In the genomic region with DNA sequence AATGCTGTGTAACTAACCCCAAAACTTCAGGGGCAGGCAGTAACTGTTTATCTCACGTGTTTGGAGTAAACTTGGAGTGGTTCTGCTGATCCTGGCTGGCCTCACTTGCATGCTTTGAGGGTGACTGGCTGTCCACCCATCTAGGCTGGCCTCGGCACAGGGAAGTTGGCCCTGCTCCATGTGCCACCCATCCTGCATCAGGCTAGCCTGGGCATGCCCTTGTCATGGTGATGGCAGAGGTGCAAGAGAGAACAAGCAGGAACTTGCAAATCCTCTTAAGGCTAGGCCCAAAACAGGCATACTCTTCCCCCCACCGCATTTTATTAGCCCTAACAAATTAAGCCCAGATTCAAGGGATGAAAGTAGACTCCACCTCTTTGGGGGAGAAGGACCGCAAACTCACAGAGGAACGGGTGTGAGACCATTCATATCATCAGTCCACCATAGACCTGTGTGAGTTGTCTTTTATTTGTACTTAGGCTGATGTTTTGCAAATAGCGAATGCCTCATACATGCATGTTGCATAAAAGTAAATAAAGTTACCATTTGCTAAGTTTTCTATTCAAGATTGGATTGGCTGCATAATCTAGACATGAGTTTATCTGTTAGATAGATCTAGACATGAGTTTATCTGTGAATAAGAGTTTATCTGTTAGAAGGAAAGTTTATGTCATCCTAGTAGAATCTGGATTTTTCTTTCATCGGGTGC, we compare ENCODE assay signal across 10 cellular contexts.
A peak's percentile ranks its signal among the peaks of the same experiment; 100 is the strongest.
DNase-seq lines count a peak whose midpoint lies in the region; ATAC-seq, FAIRE-seq and TF ChIP-seq lines count a peak whose summit lies in the region.
"Had no signal": no experiment of that assay in that cellular context is flagged by ENCODE, and none has a peak within 500 bp of the region (broad histone marks: within the 10 kb centered on the region; RNA-seq: fewer than 3 reads in every experiment).

No MANE protein-coding gene starts in this region.

- peaks cover 0 to 3% of the 10 kb centered on the region in 2 experiments; a peak in 2 of 4 replicates for H3K36me3 ChIP-seq in GM12878 (ENCODE audit: control insufficient read depth in 2 of 2, insufficient read depth in 2 of 2, low read length in 1 of 2)
- H3K36me3 ChIP-seq in mucosa of descending colon (ENCODE audit: low read depth) = no peaks in the 10 kb centered on the region

- TF ChIP-seq CTCF in GM12878 (IDR thresholded peaks at IDR 0.05 in 2 of 3, conservative IDR thresholded peaks at IDR 0.05 in 1 of 3; ENCODE audit: control insufficient read depth in 2 of 3, extremely low read depth in 1 of 3, insufficient read depth in 1 of 3, low read depth in 3 of 3, low read length in 3 of 3) (no peak), mucosa of descending colon (IDR thresholded peaks at IDR 0.05) (no peak)

- no peak; the same call in 1 of the 3 replicates for ATAC-seq in GM12878
- ATAC-seq in mucosa of descending colon = peak; percentile 44
- no peak for ATAC-seq in GM18870 (IDR thresholded peaks at IDR 0.05; ENCODE audit: unreplicated experiment)
- no peak for ATAC-seq in HG02885 (IDR thresholded peaks at IDR 0.05; ENCODE audit: poor library complexity, unreplicated experiment)

- no peak for TF ChIP-seq EP300 in GM12878 (IDR thresholded peaks at IDR 0.05; ENCODE audit: borderline replicate concordance in 1 of 2, control insufficient read depth in 1 of 2, low read depth in 2 of 2, low read length in 2 of 2)

- peak overlapping the region; percentile 91 for H3K27ac ChIP-seq in GM12878 (ENCODE audit: control insufficient read depth, insufficient read depth)

- FAIRE-seq in GM12878 (lab: Jason Lieb, UNC) = no peak
- FAIRE-seq: islet of Langerhans had no signal

- intact Hi-C loops in GM12878 (cut with micrococcal nuclease; ENCODE audit: unreplicated experiment) = no loop called here
- intact Hi-C loops in mucosa of descending colon (cut with DNase I, micrococcal nuclease) = no loop called here

- TF ChIP-seq POLR2A in GM12878 (IDR thresholded peaks at IDR 0.05; ENCODE audit: low read depth, low read length) = no peak

- no peak for TF ChIP-seq RAD21 in GM12878 (IDR thresholded peaks at IDR 0.05; ENCODE audit: insufficient read depth, low read depth, low read length)

- H3K4me1 ChIP-seq in GM12878 (ENCODE audit: control insufficient read depth, insufficient read depth, low read length) = peaks cover 47% of the 10 kb centered on the region
- no peaks in the 10 kb centered on the region for H3K4me1 ChIP-seq in mucosa of descending colon (ENCODE audit: low read depth)

- no TSS peak for BruUV-seq in GM12878 (replicated peaks; lab: Mats Ljungman, UMichigan)

- RAD21 ChIA-PET in GM12878 (lab: Charles Lee; ENCODE audit: unreplicated experiment) = interaction anchor here (0.9 to 1.3 kb wide), 7 partner anchors 26 to 115 kb away, joined by 3 to 4 read pairs (median 3); no protein-coding TSS in a partner anchor

- no peak overlapping the region for H3K4me2 ChIP-seq in GM12878 (ENCODE audit: control insufficient read depth, insufficient read depth)

- H4K20me1 ChIP-seq in GM12878 (ENCODE audit: control insufficient read depth, insufficient read depth) = no peaks in the 10 kb centered on the region

- no peak overlapping the region for H3K4me3 ChIP-seq in GM12878
- H3K4me3 ChIP-seq in mucosa of descending colon = no peak overlapping the region

- no peak overlapping the region for H2AFZ ChIP-seq in GM12878 (ENCODE audit: control insufficient read depth, low read depth, low read length)

- WGBS in GM12878 (ENCODE audit: insufficient coverage, insufficient replicate concordance, low lambda C conversion rate, missing lambda C conversion rate) = 89% methylated on average over 7 of the region's 7 CpGs

- SMC1A ChIA-PET in GM12878 (lab: Charles Lee; ENCODE audit: uncharacterized antibody, unreplicated experiment) = interaction anchor here (1.0 to 1.8 kb wide), 3 partner anchors 14 to 58 kb away, joined by 3 to 4 read pairs (median 4); no protein-coding TSS in a partner anchor

- POLR2A ChIA-PET in GM12878 (lab: Charles Lee) = no interaction called here

- DNase-seq in DMS 273 (lab: John Stamatoyannopoulos, UW; ENCODE audit: unreplicated experiment) (peak; percentile 66), M059J (ENCODE audit: low read depth) (peak; percentile 86), GM12878 (ENCODE audit: low read depth, low spot score) (no peak), mucosa of descending colon (peak in 1 of 3 donors; percentile 39), germinal center (ENCODE audit: low spot score) (no peak)
- no peak for DNase-seq in NK-92 treated with Interleukin-12 subunit alpha and Interleukin-12 subunit beta, amount 100 ng/mL, for 24 hours (lab: John Stamatoyannopoulos, UW)
- DNase-seq: GOT3 had no signal

- no peaks in the 10 kb centered on the region for H3K9me3 ChIP-seq in GM12878 (replicated peaks; ENCODE audit: control insufficient read depth, insufficient read depth, low read length)
- no peaks in the 10 kb centered on the region for H3K9me3 ChIP-seq in mucosa of descending colon

- 0 out of 2 replicates have a peak overlapping the region, but pooled peaks have one; percentile 26 for H3K9ac ChIP-seq in GM12878 (ENCODE audit: control insufficient read depth, insufficient read depth, low read length)

- peaks cover 14% of the 10 kb centered on the region for H3K79me2 ChIP-seq in GM12878 (ENCODE audit: control insufficient read depth, insufficient read depth, low read length)

- no peaks in the 10 kb centered on the region for H3K27me3 ChIP-seq in GM12878 (replicated peaks in 1 of 2; ENCODE audit: control insufficient read depth in 2 of 2, insufficient read depth in 2 of 2, low read length in 1 of 2)

- CTCF ChIA-PET in GM12878 (lab: Yijun Ruan, JAX) = interaction anchor here (1.3 kb wide), 1 partner anchor 57 kb away, joined by 3 read pairs; no protein-coding TSS in a partner anchor

- in situ Hi-C loops in GM12878 (cut with MboI) = no loop called here

TF ChIP-seq in GM12878, 131 proteins besides CTCF, POLR2A, EP300 and RAD21:
- TF ChIP-seq CEBPB (IDR thresholded peaks at IDR 0.05; ENCODE audit: borderline replicate concordance in 1 of 2, low read depth in 2 of 2, low read length in 2 of 2) (0 out of 4 replicates have a peak, but pooled peaks of 1 of the 2 experiments have one; percentile 17), RBBP5 (conservative IDR thresholded peaks at IDR 0.05) (no peak), EGR1 (IDR thresholded peaks at IDR 0.05; ENCODE audit: borderline replicate concordance in 1 of 2, low read depth in 2 of 2, low read length in 2 of 2) (no peak), BHLHE40 (IDR thresholded peaks at IDR 0.05; ENCODE audit: borderline replicate concordance in 1 of 2, low read depth in 2 of 2, low read length in 1 of 2) (no peak)

Comparison
In these comparisons a context has a peak if more than half of its experiments do, and no peak if none do; other contexts are left out.
1. DNase-seq: peak in DMS 273 (single experiment) and M059J (single experiment); none in GM12878 (single experiment), germinal center (single experiment) and NK-92 treated with Interleukin-12 subunit alpha and Interleukin-12 subunit beta, amount 100 ng/mL, for 24 hours (single experiment).